Comparison of ENCODE assay signal across 13 cellular contexts in genomic region chr13:44236370-44236769, GRCh38.
DNase-seq lines count a peak whose midpoint lies in the region; ATAC-seq and TF ChIP-seq lines count a peak whose summit lies in the region.
"Had no signal": no experiment of that assay in that cellular context is flagged by ENCODE, and none has a peak within 500 bp of the region (broad histone marks: within the 10 kb centered on the region; RNA-seq: fewer than 3 reads in every experiment).

No MANE protein-coding gene starts in this region.

- H3K4me1 Mint-ChIP-seq in CD14-positive monocyte = peaks cover 32% of the 10 kb centered on the region
- peaks cover 6 to 15% of the 10 kb centered on the region in 2 donors for H3K4me1 Mint-ChIP-seq in immature natural killer cell
- H3K4me1 Mint-ChIP-seq in effector memory CD8-positive, alpha-beta T cell (ENCODE audit: low read depth in 2 of 2) = peaks cover 2 to 3% of the 10 kb centered on the region in 2 donors

- H3K9me3 Mint-ChIP-seq in CD14-positive monocyte (no peaks in the 10 kb centered on the region), immature natural killer cell (no peaks in the 10 kb centered on the region)
- H3K9me3 Mint-ChIP-seq in effector memory CD8-positive, alpha-beta T cell = no peaks in the 10 kb centered on the region
- H3K9me3 Mint-ChIP-seq: stimulated activated naive B cell treated with anti-CD40 and anti-IgM and Interleukin-4, amounts not matched to agents 10 μg/mL and 1 μg/mL and 100 μg/mL, for 72 hours had no signal

- TF ChIP-seq CTCF in CD14-positive monocyte (IDR thresholded peaks at IDR 0.05) (no peak), colonic mucosa (IDR thresholded peaks at IDR 0.05) (no peak)

- H3K27ac Mint-ChIP-seq in CD14-positive monocyte (peak overlapping the region; percentile 58 to 93 (median 89)), immature natural killer cell (peak overlapping the region in 1 of 6 donors; percentile 53)
- H3K27ac Mint-ChIP-seq in effector memory CD8-positive, alpha-beta T cell = no peak overlapping the region
- H3K27ac Mint-ChIP-seq: stimulated activated naive B cell treated with anti-CD40 and anti-IgM and Interleukin-4, amounts not matched to agents 10 μg/mL and 1 μg/mL and 100 μg/mL, for 72 hours had no signal

- DNase-seq in CD14-positive monocyte (ENCODE audit: low spot score) = no peak
- no peak for DNase-seq in colonic mucosa
- DNase-seq in iris pigment epithelial cell (ENCODE audit: low read depth) = peak; percentile 53
- DNase-seq in immature natural killer cell = no peak
- DNase-seq in COLO668 (lab: John Stamatoyannopoulos, UW; ENCODE audit: unreplicated experiment) = no peak
- no peak for DNase-seq in effector memory CD8-positive, alpha-beta T cell
- no peak for DNase-seq in foreskin melanocyte
- DNase-seq: activated CD4-positive, CD25-positive, alpha-beta regulatory T cell; activated T-cell treated with anti-CD3 and anti-CD28 coated beads, Interleukin-2, amount 50 U/mL, for 48 hours; NCI-H748 treated with DMSO at 0.1 percent for 48 hours; stimulated activated naive B cell treated with anti-CD40 and anti-IgM and Interleukin-4, amounts not matched to agents 10 μg/mL and 1 μg/mL and 100 μg/mL, for 72 hours had no signal

- ATAC-seq in effector memory CD8-positive, alpha-beta T cell (replicated peaks) = no peak
- ATAC-seq: stimulated activated naive B cell treated with anti-CD40 and anti-IgM and Interleukin-4, amounts not matched to agents 10 μg/mL and 1 μg/mL and 100 μg/mL, for 72 hours had no signal

- no peak overlapping the region for H3K9ac ChIP-seq in colonic mucosa (ENCODE audit: low read depth in 2 of 2, low read length in 2 of 2)

- intact Hi-C loops in CD14-positive monocyte (cut with micrococcal nuclease) = loop anchor here in 1 of 2 donors (5.0 kb wide), 1 partner anchor 76 kb away; no protein-coding TSS in a partner anchor
- intact Hi-C loops in colonic mucosa (cut with DNase I) = no loop called here

- no peaks in the 10 kb centered on the region for H3K36me3 ChIP-seq in colonic mucosa

- no peak overlapping the region for H3K4me3 ChIP-seq in colonic mucosa
- no peak overlapping the region for H3K4me3 ChIP-seq in skin epidermis

- H3K27me3 Mint-ChIP-seq in CD14-positive monocyte (ENCODE audit: low read depth in 3 of 3) (peaks cover 4 to 15% (median 6%) of the 10 kb centered on the region in 3 donors), immature natural killer cell (ENCODE audit: low read depth in 3 of 3) (peaks cover 0 to 6% (median 0%) of the 10 kb centered on the region in 3 donors)
- H3K27me3 Mint-ChIP-seq in effector memory CD8-positive, alpha-beta T cell = peaks cover 6 to 27% of the 10 kb centered on the region in 2 donors

- no peaks in the 10 kb centered on the region for H3K36me3 Mint-ChIP-seq in CD14-positive monocyte
- H3K36me3 Mint-ChIP-seq in immature natural killer cell = no peaks in the 10 kb centered on the region
- no peaks in the 10 kb centered on the region for H3K36me3 Mint-ChIP-seq in effector memory CD8-positive, alpha-beta T cell (ENCODE audit: insufficient read depth)
- H3K36me3 Mint-ChIP-seq: stimulated activated naive B cell treated with anti-CD40 and anti-IgM and Interleukin-4, amounts not matched to agents 10 μg/mL and 1 μg/mL and 100 μg/mL, for 72 hours had no signal

- H3K27ac ChIP-seq in colonic mucosa = peak overlapping the region; percentile 33
- peak overlapping the region in 20 of 21 experiments; percentile 30 to 91 (median 72) for H3K27ac ChIP-seq in skin epidermis
- H3K27ac ChIP-seq: HL-60 had no signal

- H3K27me3 ChIP-seq in colonic mucosa = no peaks in the 10 kb centered on the region

- H3K9me3 ChIP-seq in colonic mucosa = no peaks in the 10 kb centered on the region

- H3K4me3 Mint-ChIP-seq in CD14-positive monocyte (peak overlapping the region in 1 of 2 donors; percentile 36), immature natural killer cell (no peak overlapping the region)
- no peak overlapping the region for H3K4me3 Mint-ChIP-seq in effector memory CD8-positive, alpha-beta T cell
- H3K4me3 Mint-ChIP-seq: stimulated activated naive B cell treated with anti-CD40 and anti-IgM and Interleukin-4, amounts not matched to agents 10 μg/mL and 1 μg/mL and 100 μg/mL, for 72 hours had no signal

- no peaks in the 10 kb centered on the region for H3K4me1 ChIP-seq in colonic mucosa

Comparison
In these comparisons a context has a peak if more than half of its experiments do, and no peak if none do; other contexts are left out.
1. H3K27ac Mint-ChIP-seq: peak in CD14-positive monocyte (7 of 7); none in effector memory CD8-positive, alpha-beta T cell (0 of 2).